Comparison of ENCODE assay signal across 22 cellular contexts in the genomic region with DNA sequence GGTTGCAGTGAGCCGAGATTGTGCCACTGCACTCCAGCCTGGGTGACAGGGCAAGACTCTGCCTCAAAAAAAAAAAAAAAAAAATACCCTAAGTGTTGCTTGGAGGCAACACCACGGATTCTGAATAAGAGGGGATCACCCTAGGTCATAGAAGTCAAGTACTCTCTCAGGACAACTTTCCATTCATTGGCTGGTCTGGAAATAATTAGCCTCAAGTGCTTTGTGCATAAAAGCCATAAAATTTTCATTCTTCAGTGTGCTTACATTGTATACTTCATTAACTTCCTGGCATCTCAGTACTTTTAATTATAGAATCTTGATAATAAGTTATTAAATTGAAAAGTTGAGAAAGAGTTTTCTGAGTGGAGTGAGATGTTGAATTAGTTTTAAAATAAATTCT.
"Had no signal": no experiment of that assay in that cellular context is flagged by ENCODE, and none has a peak within 500 bp of the region (broad histone marks: within the 10 kb centered on the region; RNA-seq: fewer than 3 reads in every experiment).

No MANE protein-coding gene starts in this region.

- ATAC-seq: foreskin keratinocyte, gastroesophageal sphincter, heart left ventricle, left colon, left lung, left ventricle myocardium superior, lower lobe of right lung, mucosa of descending colon had no signal

- FAIRE-seq: colon, frontal cortex had no signal

- H3K4me3 ChIP-seq: coronary artery, dorsolateral prefrontal cortex, esophagus muscularis mucosa, gastroesophageal sphincter, heart left ventricle, hepatocyte, left lung, lower lobe of right lung, mucosa of descending colon had no signal

- DNase-seq: dermis blood vessel endothelial cell; dorsolateral prefrontal cortex; effector CD4-positive, alpha-beta T cell; effector memory CD4-positive, alpha-beta T cell; foreskin keratinocyte; heart left ventricle; hypothalamus; immature natural killer cell; islet precursor cell; left colon; left lung; left ventricle myocardium superior; lower lobe of right lung; mesenchymal stem cell; mucosa of descending colon; naive B cell had no signal
